Comparison of ENCODE assay signal across 7 cellular contexts in the genomic region with DNA sequence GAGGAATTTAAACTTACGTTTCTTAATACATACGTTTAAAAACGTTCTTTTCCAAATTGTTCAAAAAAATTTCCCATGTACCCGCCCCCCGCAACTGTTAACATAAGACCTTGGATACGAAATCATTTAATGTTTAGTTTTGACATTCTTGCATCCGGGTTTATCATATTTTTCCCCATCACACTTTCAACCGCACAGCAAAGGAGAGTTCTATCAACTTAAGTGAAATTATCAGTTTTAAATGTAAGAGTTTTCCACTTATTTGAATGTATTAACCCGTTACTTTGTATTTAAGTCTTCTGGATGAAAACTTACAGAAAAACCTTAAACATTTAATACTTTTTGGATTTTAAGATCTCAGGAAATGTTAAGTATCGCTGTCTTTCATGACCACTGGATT. TPM values are rescaled to one million over a fixed set of nuclear protein-coding genes. Genes with fewer than 3 reads are reported as not detected.
A peak's percentile ranks its signal among the peaks of the same experiment; 100 is the strongest.
DNase-seq lines count a peak whose midpoint lies in the region; ATAC-seq and TF ChIP-seq lines count a peak whose summit lies in the region.

No MANE protein-coding gene starts in this region.

- H3K14ac ChIP-seq in H9 (ENCODE audit: insufficient read depth, low read length), result no peak overlapping the region

- H3K56ac ChIP-seq in H9 (ENCODE audit: insufficient read length, low read depth, low read length), result no peak overlapping the region

- intact Hi-C loops in activated CD4-positive, alpha-beta memory T cell treated with anti-CD3 and anti-CD28 coated beads for 36 hours (cut with micrococcal nuclease), result loop anchor here (5.0 kb wide), 3 partner anchors 221 to 1036 kb away; a partner anchor contains a TSS

- no peak overlapping the region for H4K8ac ChIP-seq in H9 (replicated peaks; ENCODE audit: insufficient read length, low read depth, low read length)

- H3K9ac ChIP-seq in H9 (ENCODE audit: extremely low read depth, insufficient read length, low read length) (no peak overlapping the region), iPS-18a (ENCODE audit: low read length) (peak overlapping the region; percentile 85)

- H3T11ph ChIP-seq in H9 (ENCODE audit: low read length), result no peak overlapping the region

- no peak overlapping the region for H2BK5ac ChIP-seq in H9 (ENCODE audit: insufficient read length, low read length)

- DNase-seq in H9 (no peak), activated gamma-delta T cell (lab: John Stamatoyannopoulos, UW) (no peak), superior temporal gyrus (ENCODE audit: extremely low spot score) (no peak)
- no peak for DNase-seq in activated CD4-positive, alpha-beta memory T cell treated with anti-CD3 and anti-CD28 coated beads for 36 hours
- DNase-seq in stimulated activated naive CD8-positive, alpha-beta T cell treated with anti-CD3 and anti-CD28 coated beads, Interleukin-15, amount 100 ng/mL, for 72 hours, result no peak

- no peaks in the 10 kb centered on the region for H3K4me1 ChIP-seq in H9 (ENCODE audit: insufficient read depth, low read length)
- peaks cover 5% of the 10 kb centered on the region for H3K4me1 ChIP-seq in iPS-18a (ENCODE audit: control insufficient read depth, low read depth, low read length)

- ATAC-seq in stimulated activated naive CD8-positive, alpha-beta T cell treated with anti-CD3 and anti-CD28 coated beads, Interleukin-15, amount 100 ng/mL, for 72 hours, result no peak
- no peak for ATAC-seq in GM21367 (IDR thresholded peaks at IDR 0.05; ENCODE audit: unreplicated experiment)

- H4K20me1 ChIP-seq in H9 (ENCODE audit: control insufficient read depth, insufficient read depth, insufficient read length), result no peaks in the 10 kb centered on the region

- H2AK5ac ChIP-seq in H9 (ENCODE audit: insufficient read length, low read length), result no peak overlapping the region

- WGBS in H9 (ENCODE audit: extremely low coverage, insufficient read length, low lambda C conversion rate), result no CpG with 5 or more reads among the region's 10 CpGs

- peak overlapping the region; percentile 81 for H3K4me2 ChIP-seq in H9 (ENCODE audit: insufficient read depth, insufficient read length, low read length)

- no peak overlapping the region for H4K5ac ChIP-seq in H9 (ENCODE audit: insufficient read length, low read depth, low read length)

- no peak overlapping the region for H3K4ac ChIP-seq in H9 (ENCODE audit: low read depth, low read length)

- no peak overlapping the region for H2BK12ac ChIP-seq in H9 (ENCODE audit: insufficient read length, low read depth, low read length)

- POLR2A ChIA-PET in activated CD4-positive, alpha-beta memory T cell treated with anti-CD3 and anti-CD28 coated beads for 36 hours (lab: Charles Lee), result no interaction called here

- peak overlapping the region; percentile 99 for H3K4me3 Mint-ChIP-seq in H9
- H3K4me3 Mint-ChIP-seq in activated CD4-positive, alpha-beta memory T cell treated with anti-CD3 and anti-CD28 coated beads for 36 hours, result peak overlapping the region; percentile 95
- peak overlapping the region; percentile 100 for H3K4me3 Mint-ChIP-seq in stimulated activated naive CD8-positive, alpha-beta T cell treated with anti-CD3 and anti-CD28 coated beads, Interleukin-15, amount 100 ng/mL, for 72 hours

- no peak for TF ChIP-seq CTCF in H9 (conservative IDR thresholded peaks at IDR 0.05)

- peaks cover 3% of the 10 kb centered on the region for H3K36me3 ChIP-seq in iPS-18a (ENCODE audit: control insufficient read depth, low read depth, low read length)

- no peaks in the 10 kb centered on the region; a peak in 1 of 5 replicates for H3K9me3 Mint-ChIP-seq in H9
- H3K9me3 Mint-ChIP-seq in activated CD4-positive, alpha-beta memory T cell treated with anti-CD3 and anti-CD28 coated beads for 36 hours, result no peaks in the 10 kb centered on the region
- H3K9me3 Mint-ChIP-seq in stimulated activated naive CD8-positive, alpha-beta T cell treated with anti-CD3 and anti-CD28 coated beads, Interleukin-15, amount 100 ng/mL, for 72 hours, result no peaks in the 10 kb centered on the region

- CTCF ChIA-PET in activated CD4-positive, alpha-beta memory T cell treated with anti-CD3 and anti-CD28 coated beads for 36 hours (lab: Charles Lee), result no interaction called here

- H2BK120ac ChIP-seq in H9 (ENCODE audit: low read depth, low read length, poor library complexity, severe bottlenecking), result no peak overlapping the region

- no peaks in the 10 kb centered on the region for H3K27me3 Mint-ChIP-seq in H9 (ENCODE audit: low read depth)
- no peaks in the 10 kb centered on the region for H3K27me3 Mint-ChIP-seq in activated CD4-positive, alpha-beta memory T cell treated with anti-CD3 and anti-CD28 coated beads for 36 hours
- no peaks in the 10 kb centered on the region for H3K27me3 Mint-ChIP-seq in stimulated activated naive CD8-positive, alpha-beta T cell treated with anti-CD3 and anti-CD28 coated beads, Interleukin-15, amount 100 ng/mL, for 72 hours

- peaks cover 3% of the 10 kb centered on the region for H3K23me2 ChIP-seq in H9 (ENCODE audit: insufficient read length, low read depth, low read length, poor library complexity, severe bottlenecking)

- H3K27ac ChIP-seq in H9 (ENCODE audit: insufficient read length, low read depth, low read length), result peak overlapping the region; percentile 66
- peak overlapping the region; percentile 85 for H3K27ac ChIP-seq in iPS-18a (ENCODE audit: low read length)

- H3K18ac ChIP-seq in H9 (ENCODE audit: insufficient read length, low read depth, low read length), result no peak overlapping the region

- H3K9me3 ChIP-seq in H9 (ENCODE audit: control insufficient read depth, low read depth, low read length) (no peaks in the 10 kb centered on the region), iPS-18a (ENCODE audit: control insufficient read depth, low read depth, low read length) (no peaks in the 10 kb centered on the region)

- H4K91ac ChIP-seq in H9 (ENCODE audit: insufficient read length, low read depth, low read length), result no peak overlapping the region

- H3K79me2 ChIP-seq in H9 (ENCODE audit: insufficient read depth, low read length), result peaks cover 5% of the 10 kb centered on the region; the same call in 1 of the 2 replicates

- no peak overlapping the region for H2BK20ac ChIP-seq in H9 (ENCODE audit: low read depth, low read length, poor library complexity, severe bottlenecking)

- peak overlapping the region; percentile 96 for H3K4me3 ChIP-seq in iPS-18a (ENCODE audit: low read length)

- H3K79me1 ChIP-seq in H9 (ENCODE audit: insufficient read depth, low read depth, low read length, poor library complexity, severe bottlenecking), result no peaks in the 10 kb centered on the region

- peaks cover 0 to 5% (median 4%) of the 10 kb centered on the region in 3 experiments; a peak in 4 of 7 replicates for H3K36me3 Mint-ChIP-seq in H9 (ENCODE audit: insufficient read depth in 1 of 3, low read depth in 3 of 3)
- peaks cover 16% of the 10 kb centered on the region for H3K36me3 Mint-ChIP-seq in activated CD4-positive, alpha-beta memory T cell treated with anti-CD3 and anti-CD28 coated beads for 36 hours

- H2BK15ac ChIP-seq in H9 (ENCODE audit: low read depth, low read length), result no peak overlapping the region

- no peak overlapping the region for H2AFZ ChIP-seq in H9 (ENCODE audit: low read length)

- H3K27ac Mint-ChIP-seq in H9, result peak overlapping the region; percentile 98 to 100 (median 99); a peak in 6 of 7 replicates
- H3K27ac Mint-ChIP-seq in activated CD4-positive, alpha-beta memory T cell treated with anti-CD3 and anti-CD28 coated beads for 36 hours, result peak overlapping the region; percentile 96
- H3K27ac Mint-ChIP-seq in stimulated activated naive CD8-positive, alpha-beta T cell treated with anti-CD3 and anti-CD28 coated beads, Interleukin-15, amount 100 ng/mL, for 72 hours, result peak overlapping the region; percentile 100

- H3K27me3 ChIP-seq in H9 (ENCODE audit: insufficient read depth, low read length), result no peaks in the 10 kb centered on the region
- H3K27me3 ChIP-seq in iPS-18a (ENCODE audit: control insufficient read depth, insufficient read depth, low read length), result no peaks in the 10 kb centered on the region

- H3K23ac ChIP-seq in H9 (ENCODE audit: insufficient read length, low read depth, low read length), result no peak overlapping the region

- peaks cover 20 to 21% of the 10 kb centered on the region in 2 experiments for H3K4me1 Mint-ChIP-seq in H9
- peaks cover 28% of the 10 kb centered on the region for H3K4me1 Mint-ChIP-seq in activated CD4-positive, alpha-beta memory T cell treated with anti-CD3 and anti-CD28 coated beads for 36 hours (ENCODE audit: low read depth)
- H3K4me1 Mint-ChIP-seq in stimulated activated naive CD8-positive, alpha-beta T cell treated with anti-CD3 and anti-CD28 coated beads, Interleukin-15, amount 100 ng/mL, for 72 hours, result peaks cover 31% of the 10 kb centered on the region

RNA-seq across cellular contexts. Expression of a gene that starts 0.6 kb away (rescaled TPM):
- 13.7 and 15.0 TPM in 2 replicates for total RNA-seq in H9 (2021)
- total RNA-seq in activated CD4-positive, alpha-beta memory T cell treated with anti-CD3 and anti-CD28 coated beads for 36 hours, result 10 to 100 TPM; 58.4 to 67.8 TPM
